In the genomic region with DNA sequence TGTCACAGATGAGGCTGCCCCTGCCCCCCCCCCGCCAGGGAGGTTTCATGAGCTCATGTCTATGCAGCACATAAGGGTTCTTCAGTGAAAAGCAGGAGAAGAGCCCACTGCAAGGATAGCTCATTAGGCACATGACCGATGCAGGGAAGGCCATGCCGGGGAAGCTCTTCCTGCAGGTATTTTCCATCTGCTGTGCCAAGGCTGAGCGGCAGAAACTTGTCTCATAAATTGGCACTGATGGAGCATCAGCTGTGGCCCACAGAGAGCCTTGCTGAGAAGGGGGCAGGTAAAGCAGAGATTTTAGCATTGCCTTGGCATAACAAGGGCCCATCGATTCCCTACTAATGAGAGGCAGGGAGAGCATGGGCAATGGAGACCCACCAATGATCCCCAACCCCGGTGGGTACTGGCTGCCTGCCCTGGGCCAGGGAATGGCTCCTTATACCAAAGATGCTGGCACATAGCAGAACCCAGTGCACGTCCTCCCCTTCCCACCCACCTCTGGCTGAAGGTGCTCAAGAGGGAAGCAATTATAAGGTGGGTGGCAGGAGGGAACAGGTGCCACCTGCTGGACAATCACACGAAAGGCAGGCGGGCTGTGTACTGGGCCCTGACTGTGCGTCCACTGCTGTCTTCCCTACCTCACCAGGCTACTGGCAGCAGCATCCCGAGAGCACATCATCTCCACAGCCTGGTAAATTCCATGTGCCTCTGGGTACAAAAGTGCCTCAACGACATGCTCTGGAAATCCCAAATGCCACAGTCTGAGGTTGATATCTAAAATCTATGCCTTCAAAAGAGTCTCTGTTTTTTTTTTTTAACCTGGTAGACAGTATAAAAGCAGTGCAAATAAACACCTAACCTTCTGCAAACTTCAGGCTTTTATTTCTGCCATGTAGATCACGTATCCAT, we compare ENCODE assay signal across 8 cellular contexts. TPM values are rescaled to one million over a fixed set of nuclear protein-coding genes. Genes with fewer than 3 reads are reported as not detected.
DNase-seq lines count a peak whose midpoint lies in the region; ATAC-seq, FAIRE-seq and TF ChIP-seq lines count a peak whose summit lies in the region.

No MANE protein-coding gene starts in this region.

- no peak for FAIRE-seq in small intestine (lab: Jason Lieb, UNC)

- no peak overlapping the region for H3K27ac ChIP-seq in left ventricle myocardium inferior (replicated peaks)
- H3K27ac ChIP-seq in small intestine (ENCODE audit: low read depth in 1 of 2, low read length in 1 of 2), result no peak overlapping the region

- intact Hi-C loops in left ventricle myocardium inferior (cut with micrococcal nuclease), result no loop called here

- ATAC-seq in GM21360 (IDR thresholded peaks at IDR 0.05; ENCODE audit: unreplicated experiment) (peak; percentile 93), HG03457 (IDR thresholded peaks at IDR 0.05; ENCODE audit: unreplicated experiment) (peak; percentile 92)
- ATAC-seq in activated T-cell treated with anti-CD3 and anti-CD28 coated beads, Interleukin-2, amount 50 U/mL, for 4 hours, result peak; percentile 35 to 40

- H3K9me3 ChIP-seq in left ventricle myocardium inferior (replicated peaks) (no peaks in the 10 kb centered on the region), small intestine (ENCODE audit: control insufficient read depth, low read depth) (no peaks in the 10 kb centered on the region)

- no peak overlapping the region for H3K4me3 ChIP-seq in left ventricle myocardium inferior
- no peak overlapping the region for H3K4me3 ChIP-seq in small intestine (ENCODE audit: low read depth in 1 of 2, low read length in 2 of 2)

- no peaks in the 10 kb centered on the region for H3K9me3 Mint-ChIP-seq in activated T-cell treated with anti-CD3 and anti-CD28 coated beads, Interleukin-2, amount 50 U/mL, for 4 hours

- H3K27me3 ChIP-seq in left ventricle myocardium inferior (ENCODE audit: low read depth), result no peaks in the 10 kb centered on the region
- no peaks in the 10 kb centered on the region for H3K27me3 ChIP-seq in small intestine (ENCODE audit: control insufficient read depth in 2 of 2, insufficient read depth in 2 of 2, low read length in 2 of 2)

- peak; percentile 57 for DNase-seq in EL
- DNase-seq in NCI-H526 treated with DMSO at 0.1 percent for 48 hours (lab: John Stamatoyannopoulos, UW), result peak; percentile 55
- no peak for DNase-seq in activated T-cell treated with anti-CD3 and anti-CD28 coated beads, Interleukin-2, amount 50 U/mL, for 4 hours
- DNase-seq in left ventricle myocardium inferior, result no peak
- peak; percentile 55 for DNase-seq in small intestine
- no peak for DNase-seq in activated gamma-delta T cell (lab: John Stamatoyannopoulos, UW)

- 50 to 58% (median 53%) methylated on average over 13 of the region's 13 CpGs for WGBS in small intestine, 3 donors

- TF ChIP-seq CTCF in left ventricle myocardium inferior (IDR thresholded peaks at IDR 0.05; ENCODE audit: borderline replicate concordance), result peak; percentile 83

- H3K4me1 ChIP-seq in left ventricle myocardium inferior (no peaks in the 10 kb centered on the region), small intestine (ENCODE audit: control insufficient read depth in 2 of 2, insufficient read depth in 1 of 2, low read depth in 1 of 2, low read length in 1 of 2) (no peaks in the 10 kb centered on the region)

- H3K4me3 Mint-ChIP-seq in activated T-cell treated with anti-CD3 and anti-CD28 coated beads, Interleukin-2, amount 50 U/mL, for 4 hours, result no peak overlapping the region

- peaks cover under 1% of the 10 kb centered on the region for H3K36me3 ChIP-seq in left ventricle myocardium inferior
- peaks cover 0 to 2% of the 10 kb centered on the region in 2 donors for H3K36me3 ChIP-seq in small intestine (ENCODE audit: control insufficient read depth in 2 of 2, insufficient read depth in 2 of 2, low read length in 2 of 2)

- H3K4me1 Mint-ChIP-seq in activated T-cell treated with anti-CD3 and anti-CD28 coated beads, Interleukin-2, amount 50 U/mL, for 4 hours (ENCODE audit: low read depth), result no peaks in the 10 kb centered on the region

- peaks cover 7% of the 10 kb centered on the region for H3K27me3 Mint-ChIP-seq in activated T-cell treated with anti-CD3 and anti-CD28 coated beads, Interleukin-2, amount 50 U/mL, for 4 hours (ENCODE audit: low read depth)

- H3K36me3 Mint-ChIP-seq in activated T-cell treated with anti-CD3 and anti-CD28 coated beads, Interleukin-2, amount 50 U/mL, for 4 hours (ENCODE audit: insufficient read depth), result no peaks in the 10 kb centered on the region

RNA-seq across cellular contexts. Expression of a gene that starts 41.4 kb away (rescaled TPM):
- total RNA-seq in activated T-cell treated with anti-CD3 and anti-CD28 coated beads, Interleukin-2, amount 50 U/mL, for 4 hours, result under 1 TPM; 0.15 to 0.24 (median 0.18) TPM
- total RNA-seq in left ventricle myocardium inferior, result 7.1 TPM
- polyA plus RNA-seq in small intestine, result 10 to 100 TPM in 1 of 3 donors, 1 to 10 TPM in 2; 1.3 to 19.2 (median 5.1) TPM

Comparison
In these comparisons a context has a peak if more than half of its experiments do, and no peak if none do; other contexts are left out.
1. DNase-seq: peak in EL (single experiment), NCI-H526 treated with DMSO at 0.1 percent for 48 hours (single experiment) and small intestine (single experiment); none in activated T-cell treated with anti-CD3 and anti-CD28 coated beads, Interleukin-2, amount 50 U/mL, for 4 hours (single experiment), left ventricle myocardium inferior (single experiment) and activated gamma-delta T cell (single experiment).
2. ATAC-seq: peak in every context shown above with its lines; median percentile 93 in GM21360; 92 in HG03457; 38 in activated T-cell treated with anti-CD3 and anti-CD28 coated beads, Interleukin-2, amount 50 U/mL, for 4 hours.